8 cellular contexts compared by ENCODE assay signal in the genomic region with DNA sequence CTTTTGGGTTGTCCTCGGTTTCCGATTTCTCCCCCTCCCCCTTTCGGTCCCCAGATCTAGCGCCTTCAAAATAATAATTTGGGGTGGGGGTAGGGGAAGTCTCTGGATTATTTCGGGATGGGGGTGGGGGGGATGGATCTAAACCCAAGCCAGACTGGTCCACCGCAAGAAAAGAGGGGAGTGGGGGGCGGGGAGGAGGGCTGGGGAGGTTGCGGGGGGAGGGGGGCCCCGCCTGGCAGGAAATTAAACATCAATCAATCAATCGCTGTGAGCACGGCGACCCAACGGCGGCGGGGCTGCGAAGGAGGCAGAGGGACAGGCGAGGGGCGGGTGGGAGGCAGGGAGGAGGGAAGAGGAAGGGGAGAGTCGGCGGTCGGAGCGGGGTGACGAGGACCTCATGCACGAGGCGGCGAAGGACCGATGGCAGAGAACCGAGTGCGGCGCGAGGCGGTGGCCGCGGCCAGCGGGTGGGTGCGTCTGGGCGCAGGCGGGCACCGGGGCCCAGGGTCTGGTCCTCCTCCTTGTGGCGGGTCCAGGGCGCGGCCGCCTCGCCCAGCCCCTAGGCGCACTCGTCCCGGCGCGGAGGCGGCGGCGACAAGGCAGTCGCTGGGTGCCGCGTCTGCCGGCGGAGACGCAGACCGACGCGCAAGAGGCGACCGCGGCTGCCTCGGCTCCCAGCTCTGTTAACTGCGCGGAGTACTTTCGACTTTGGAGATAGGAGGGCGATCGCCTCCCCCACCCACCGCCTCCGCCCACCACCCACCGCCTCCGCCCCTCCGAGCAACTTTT. TPM values are rescaled to one million over a fixed set of nuclear protein-coding genes. Genes with fewer than 3 reads are reported as not detected.
DNase-seq lines count a peak whose midpoint lies in the region; ATAC-seq, FAIRE-seq and TF ChIP-seq lines count a peak whose summit lies in the region.

No MANE protein-coding gene starts in this region.

- no peak overlapping the region for H3K27ac Mint-ChIP-seq in activated CD8-positive, alpha-beta T cell treated with anti-CD3 and anti-CD28 coated beads, Interleukin-2, amount 10 ng/mL, durations not matched to agents 7 days and 5 days

- no peak overlapping the region for H2AK5ac ChIP-seq in trophoblast cell (ENCODE audit: low read length)

- H3K9me3 Mint-ChIP-seq in activated CD8-positive, alpha-beta T cell treated with anti-CD3 and anti-CD28 coated beads, Interleukin-2, amount 10 ng/mL, durations not matched to agents 7 days and 5 days (ENCODE audit: insufficient read depth), result no peaks in the 10 kb centered on the region

- no peak for TF ChIP-seq CTCF in NB4 (IDR thresholded peaks at IDR 0.05; ENCODE audit: low read depth, low read length)

- H3K9me3 ChIP-seq in trophoblast cell (ENCODE audit: insufficient read depth, low read depth, low read length), result peaks cover 3% of the 10 kb centered on the region

- H2BK12ac ChIP-seq in trophoblast cell (ENCODE audit: low read length), result no peak overlapping the region

- DNase-seq in DMS 273 treated with DMSO at 0.1 percent for 48 hours (lab: John Stamatoyannopoulos, UW), result peak; percentile 26
- DNase-seq in NB4 (ENCODE audit: low read depth), result peak; percentile 88
- no peak for DNase-seq in activated CD8-positive, alpha-beta T cell treated with anti-CD3 and anti-CD28 coated beads, Interleukin-2, amount 10 ng/mL, durations not matched to agents 7 days and 5 days
- DNase-seq in frontal cortex (ENCODE audit: low spot score in 2 of 2), result peak; percentile 34 to 65
- DNase-seq in trophoblast cell, result peak; percentile 13 to 57
- DNase-seq in NCI-H1048 (lab: John Stamatoyannopoulos, UW), result no peak
- DNase-seq in sciatic nerve (ENCODE audit: low spot score), result no peak

- intact Hi-C loops in sciatic nerve (cut with DNase I), result no loop called here

- no peaks in the 10 kb centered on the region for H3K36me3 ChIP-seq in trophoblast cell (ENCODE audit: control insufficient read depth in 1 of 2, insufficient read depth in 2 of 2, low read length in 2 of 2)

- H3K23ac ChIP-seq in trophoblast cell (ENCODE audit: low read length), result no peak overlapping the region

- H3K4me3 Mint-ChIP-seq in activated CD8-positive, alpha-beta T cell treated with anti-CD3 and anti-CD28 coated beads, Interleukin-2, amount 10 ng/mL, durations not matched to agents 7 days and 5 days, result peak overlapping the region; percentile 63

- POLR2A ChIA-PET in activated CD8-positive, alpha-beta T cell treated with anti-CD3 and anti-CD28 coated beads, Interleukin-2, amount 10 ng/mL, durations not matched to agents 7 days and 5 days (lab: Charles Lee), result no interaction called here

- H4K8ac ChIP-seq in trophoblast cell (ENCODE audit: low read depth, low read length), result no peak overlapping the region

- H3K27ac ChIP-seq in trophoblast cell (ENCODE audit: low read depth, low read length), result no peak overlapping the region

- no peak overlapping the region for H3K18ac ChIP-seq in trophoblast cell (ENCODE audit: low read length)

- H3K79me2 ChIP-seq in trophoblast cell (ENCODE audit: control insufficient read depth, insufficient read depth, low read length, poor library complexity), result no peaks in the 10 kb centered on the region

- H3K4me2 ChIP-seq in trophoblast cell (ENCODE audit: low read length), result peak overlapping the region; percentile 81

- peaks cover 62% of the 10 kb centered on the region for H3K27me3 Mint-ChIP-seq in activated CD8-positive, alpha-beta T cell treated with anti-CD3 and anti-CD28 coated beads, Interleukin-2, amount 10 ng/mL, durations not matched to agents 7 days and 5 days (ENCODE audit: low read depth)

- H3K14ac ChIP-seq in trophoblast cell (ENCODE audit: low read length), result no peak overlapping the region

- H4K91ac ChIP-seq in trophoblast cell (ENCODE audit: low read depth, low read length), result no peak overlapping the region

- peak overlapping the region; percentile 15 for H2AFZ ChIP-seq in trophoblast cell (ENCODE audit: insufficient read depth, low read length, poor library complexity)

- H2BK120ac ChIP-seq in trophoblast cell (ENCODE audit: insufficient read depth, low read length, poor library complexity), result no peak overlapping the region

- no peak overlapping the region for H3K4ac ChIP-seq in trophoblast cell (ENCODE audit: low read depth, low read length)

- H3K4me1 Mint-ChIP-seq in activated CD8-positive, alpha-beta T cell treated with anti-CD3 and anti-CD28 coated beads, Interleukin-2, amount 10 ng/mL, durations not matched to agents 7 days and 5 days (ENCODE audit: low read depth), result peaks cover 20% of the 10 kb centered on the region

- no peak overlapping the region for H3K9ac ChIP-seq in trophoblast cell (ENCODE audit: low read length)

- peak; percentile 26 for ATAC-seq in GM21526 (IDR thresholded peaks at IDR 0.05; ENCODE audit: low FRiP score, unreplicated experiment)
- peak; percentile 41 for ATAC-seq in activated CD8-positive, alpha-beta T cell treated with anti-CD3 and anti-CD28 coated beads, Interleukin-2, amount 10 ng/mL, durations not matched to agents 7 days and 5 days
- ATAC-seq in sciatic nerve, result no peak

- H3K4me3 ChIP-seq in NB4 (ENCODE audit: low read depth, low read length), result peak overlapping the region; percentile 89
- peak overlapping the region; percentile 70 for H3K4me3 ChIP-seq in trophoblast cell (ENCODE audit: low read depth, low read length)

- H3K4me1 ChIP-seq in trophoblast cell (ENCODE audit: control insufficient read depth in 1 of 2, insufficient read depth in 2 of 2, low read length in 2 of 2), result peaks cover 9 to 16% of the 10 kb centered on the region in 2 experiments

- peaks cover 5% of the 10 kb centered on the region for H3K36me3 Mint-ChIP-seq in activated CD8-positive, alpha-beta T cell treated with anti-CD3 and anti-CD28 coated beads, Interleukin-2, amount 10 ng/mL, durations not matched to agents 7 days and 5 days (ENCODE audit: low read depth)

- no peak overlapping the region for H2BK5ac ChIP-seq in trophoblast cell (ENCODE audit: low read depth, low read length, poor library complexity)

- H3K27me3 ChIP-seq in trophoblast cell (ENCODE audit: insufficient read depth, low read length), result peaks cover 54% of the 10 kb centered on the region

- H3K79me1 ChIP-seq in trophoblast cell (ENCODE audit: low read length), result peaks cover 8% of the 10 kb centered on the region

- no peak overlapping the region for H4K12ac ChIP-seq in trophoblast cell (ENCODE audit: low read depth, low read length)

- peak; percentile 18 for TF ChIP-seq POLR2A in NB4 (IDR thresholded peaks at IDR 0.05; ENCODE audit: extremely low read depth, insufficient read length)

- WGBS in trophoblast cell (ENCODE audit: extremely low coverage, insufficient coverage, insufficient read length), result no CpG with 5 or more reads among the region's 75 CpGs

- FAIRE-seq in frontal cortex (lab: Jason Lieb, UNC), result no peak

- CTCF ChIA-PET in activated CD8-positive, alpha-beta T cell treated with anti-CD3 and anti-CD28 coated beads, Interleukin-2, amount 10 ng/mL, durations not matched to agents 7 days and 5 days (lab: Charles Lee), result no interaction called here

RNA-seq across cellular contexts. Expression of gene SATB2, which starts 0.5 kb away (rescaled TPM):
- total RNA-seq in activated CD8-positive, alpha-beta T cell treated with anti-CD3 and anti-CD28 coated beads, Interleukin-2, amount 10 ng/mL, durations not matched to agents 7 days and 5 days, result not detected
- total RNA-seq in frontal cortex, result 440 TPM
- 0.37 and 0.44 TPM in 2 replicates for polyA plus RNA-seq in trophoblast cell (2013)
- total RNA-seq in sciatic nerve, result 8.8 TPM

Comparison
In these comparisons a context has a peak if more than half of its experiments do, and no peak if none do; other contexts are left out.
1. DNase-seq: peak in DMS 273 treated with DMSO at 0.1 percent for 48 hours (single experiment), NB4 (single experiment), frontal cortex (2 of 2) and trophoblast cell (2 of 2); none in activated CD8-positive, alpha-beta T cell treated with anti-CD3 and anti-CD28 coated beads, Interleukin-2, amount 10 ng/mL, durations not matched to agents 7 days and 5 days (single experiment), NCI-H1048 (single experiment) and sciatic nerve (single experiment).
2. RNA of gene SATB2, which starts 0.5 kb away (total RNA-seq): 440 TPM in frontal cortex (single experiment); 8.8 TPM in sciatic nerve (single experiment) and not detected in activated CD8-positive, alpha-beta T cell treated with anti-CD3 and anti-CD28 coated beads, Interleukin-2, amount 10 ng/mL, durations not matched to agents 7 days and 5 days; every median in the first group is over 10 times any median in the second.